In the genomic region with DNA sequence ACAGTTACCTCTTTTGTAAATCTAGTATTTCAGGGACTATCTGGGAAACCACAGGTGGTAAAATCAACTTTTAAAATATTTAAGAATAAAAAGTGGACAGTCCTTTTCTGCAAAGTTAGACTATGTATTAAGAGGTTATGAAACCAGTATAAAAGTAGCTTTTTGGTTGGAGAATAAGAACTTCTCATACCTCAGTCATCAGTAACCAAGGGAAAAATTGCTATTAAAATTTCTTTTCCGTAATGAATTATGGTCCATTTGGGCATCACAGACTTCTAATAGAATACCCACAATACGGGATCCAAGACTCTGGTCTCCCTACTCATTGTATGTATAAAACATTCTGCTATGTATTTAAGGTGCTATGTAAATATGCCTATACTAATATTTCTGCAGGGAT, we compare ENCODE assay signal across 2 cellular contexts.
TF ChIP-seq lines count a peak whose summit lies in the region.

No MANE protein-coding gene starts in this region.

TF ChIP-seq in A549, 52 proteins besides CTCF, POLR2A, EP300 and RAD21 (continued from another document):
- TF ChIP-seq NFE2L2 (conservative IDR thresholded peaks at IDR 0.05; ENCODE audit: low read length) (no peak), CHD4 (IDR thresholded peaks at IDR 0.05; ENCODE audit: borderline replicate concordance) (no peak), RFX5 (IDR thresholded peaks at IDR 0.05) (peak; percentile 17; the same call in 1 of the 2 replicates), EHF (CRISPR knock-in tag; IDR thresholded peaks at IDR 0.05) (no peak)
- TF ChIP-seq, protein P1, sequence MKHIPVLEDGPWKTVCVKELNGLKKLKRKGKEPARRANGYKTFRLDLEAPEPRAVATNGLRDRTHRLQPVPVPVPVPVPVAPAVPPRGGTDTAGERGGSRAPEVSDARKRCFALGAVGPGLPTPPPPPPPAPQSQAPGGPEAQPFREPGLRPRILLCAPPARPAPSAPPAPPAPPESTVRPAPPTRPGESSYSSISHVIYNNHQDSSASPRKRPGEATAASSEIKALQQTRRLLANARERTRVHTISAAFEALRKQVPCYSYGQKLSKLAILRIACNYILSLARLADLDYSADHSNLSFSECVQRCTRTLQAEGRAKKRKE (CRISPR knock-in tag; IDR thresholded peaks at IDR 0.05; ENCODE audit: low read depth) = no peak

TF ChIP-seq in SK-N-SH, 30 proteins besides CTCF, POLR2A, EP300 and RAD21:
- TF ChIP-seq, protein P2, sequence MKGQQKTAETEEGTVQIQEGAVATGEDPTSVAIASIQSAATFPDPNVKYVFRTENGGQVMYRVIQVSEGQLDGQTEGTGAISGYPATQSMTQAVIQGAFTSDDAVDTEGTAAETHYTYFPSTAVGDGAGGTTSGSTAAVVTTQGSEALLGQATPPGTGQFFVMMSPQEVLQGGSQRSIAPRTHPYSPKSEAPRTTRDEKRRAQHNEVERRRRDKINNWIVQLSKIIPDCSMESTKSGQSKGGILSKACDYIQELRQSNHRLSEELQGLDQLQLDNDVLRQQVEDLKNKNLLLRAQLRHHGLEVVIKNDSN (IDR thresholded peaks at IDR 0.05; ENCODE audit: borderline replicate concordance, low read depth) = no peak
- TF ChIP-seq IRF3 (IDR thresholded peaks at IDR 0.05; ENCODE audit: low read depth, low read length) = no peak
- peak; percentile 66 for TF ChIP-seq RFX5 (IDR thresholded peaks at IDR 0.05; ENCODE audit: low read length)
